8 cellular contexts compared by ENCODE assay signal in genomic region chr3:185943363-185944106, GRCh38. TPM values are rescaled to one million over a fixed set of nuclear protein-coding genes. Genes with fewer than 3 reads are reported as not detected.
A peak's percentile ranks its signal among the peaks of the same experiment; 100 is the strongest.
DNase-seq lines count a peak whose midpoint lies in the region; ATAC-seq, FAIRE-seq and TF ChIP-seq lines count a peak whose summit lies in the region.

No MANE protein-coding gene starts in this region.

- H3K36me3 ChIP-seq in BLaER1 (no peaks in the 10 kb centered on the region), colonic mucosa (no peaks in the 10 kb centered on the region), HepG2 (replicated peaks in 1 of 2; ENCODE audit: control insufficient read depth in 1 of 2, insufficient read depth in 2 of 2, low read length in 2 of 2) (no peaks in the 10 kb centered on the region)

- H3K9me3 ChIP-seq in BLaER1 = no peaks in the 10 kb centered on the region
- H3K9me3 ChIP-seq in colonic mucosa = no peaks in the 10 kb centered on the region
- no peaks in the 10 kb centered on the region for H3K9me3 ChIP-seq in HepG2 (ENCODE audit: low read length)

- H3K27me3 Mint-ChIP-seq in activated CD4-positive, alpha-beta T cell treated with anti-CD3 and anti-CD28 coated beads, Interleukin-2, amount 10 ng/mL, durations not matched to agents 24 days and 14 days = peaks cover 13% of the 10 kb centered on the region

- CTCF ChIA-PET in HepG2 (lab: Yijun Ruan, JAX; ENCODE audit: low intra/inter-chr PET ratio, low total read pairs) = interaction anchor here (0.7 to 2.2 kb wide), 4 partner anchors 10 to 34 kb away, joined by 3 to 12 read pairs (median 7); no protein-coding TSS in a partner anchor

- no peaks in the 10 kb centered on the region for H3K36me3 Mint-ChIP-seq in activated CD4-positive, alpha-beta T cell treated with anti-CD3 and anti-CD28 coated beads, Interleukin-2, amount 10 ng/mL, durations not matched to agents 24 days and 14 days (ENCODE audit: low read depth)

- in situ Hi-C loops in HepG2 (cut with HindIII; ENCODE audit: extremely low pct_ligation_motif_present, low pct_unique_long_range_greater_than_20kb) = no loop called here

- intact Hi-C loops in activated CD4-positive, alpha-beta T cell treated with anti-CD3 and anti-CD28 coated beads, Interleukin-2, amount 10 ng/mL, durations not matched to agents 24 days and 14 days (cut with micrococcal nuclease) = loop anchor here (5.0 kb wide), 1 partner anchor 674 kb away; no protein-coding TSS in a partner anchor
- intact Hi-C loops in colonic mucosa (cut with DNase I) = no loop called here
- intact Hi-C loops in HepG2 (cut with micrococcal nuclease; ENCODE audit: unreplicated experiment) = loop anchor here (1.0 to 2.0 kb wide), 2 partner anchors 29 to 34 kb away; no protein-coding TSS in a partner anchor

- H3K9me3 Mint-ChIP-seq in activated CD4-positive, alpha-beta T cell treated with anti-CD3 and anti-CD28 coated beads, Interleukin-2, amount 10 ng/mL, durations not matched to agents 24 days and 14 days = no peaks in the 10 kb centered on the region

- H4K20me1 ChIP-seq in BLaER1 (no peaks in the 10 kb centered on the region), HepG2 (ENCODE audit: insufficient read depth, low read length) (no peaks in the 10 kb centered on the region)

- peak overlapping the region; percentile 31 for H3K4me3 Mint-ChIP-seq in activated CD4-positive, alpha-beta T cell treated with anti-CD3 and anti-CD28 coated beads, Interleukin-2, amount 10 ng/mL, durations not matched to agents 24 days and 14 days

- H2AFZ ChIP-seq in HepG2 (ENCODE audit: low read length) = peak overlapping the region; percentile 66

- DNase-seq in GM19239 (ENCODE audit: insufficient read length, low spot score) = peak; percentile 62
- DNase-seq in NCI-H446 treated with DMSO at 0.1 percent for 48 hours (lab: John Stamatoyannopoulos, UW) = peak; percentile 28
- DNase-seq in activated CD4-positive, alpha-beta T cell treated with anti-CD3 and anti-CD28 coated beads, Interleukin-2, amount 10 ng/mL, durations not matched to agents 24 days and 14 days = peak; percentile 95
- DNase-seq in colonic mucosa = peak; percentile 92
- DNase-seq in HepG2 (ENCODE audit: low spot score) = peak; percentile 88
- DNase-seq in stimulated activated CD4-positive, alpha-beta T cell treated with anti-CD3 and anti-CD28 coated beads, TNF-alpha, amount 100 ng/mL, for 1 hour (ENCODE audit: low read depth in 3 of 3, low spot score in 1 of 3) = peak; percentile 67 to 78 (median 67)

- 0 out of 4 replicates have a peak, but pooled peaks of 1 of the 2 experiments have one; percentile 11 for TF ChIP-seq EP300 in HepG2 (IDR thresholded peaks at IDR 0.05; ENCODE audit: low read depth in 2 of 2, low read length in 2 of 2)
- no peak for TF ChIP-seq EP300 in HepG2 (CRISPR knock-in tag; IDR thresholded peaks at IDR 0.05; ENCODE audit: borderline replicate concordance)

- peaks cover 2% of the 10 kb centered on the region for H3K79me2 ChIP-seq in HepG2 (ENCODE audit: insufficient read depth, low read length)

- H3K4me3 ChIP-seq in BLaER1 (peak overlapping the region; percentile 51), colonic mucosa (no peak overlapping the region), HepG2 (replicated peaks in 1 of 3; ENCODE audit: insufficient read depth in 1 of 3, low read depth in 2 of 3, low read length in 3 of 3) (peak overlapping the region; percentile 10 to 59 (median 36))

- 0% methylated on average over 3 of the region's 6 CpGs for WGBS in HepG2 (ENCODE audit: low lambda C conversion rate)

- POLR2A ChIA-PET in HepG2 (lab: Yijun Ruan, JAX) = interaction anchor here (0.6 to 2.7 kb wide), 8 partner anchors 10 to 121 kb away, joined by 3 to 52 read pairs (median 9); no protein-coding TSS in a partner anchor

- H3K27me3 ChIP-seq in BLaER1 (no peaks in the 10 kb centered on the region), colonic mucosa (no peaks in the 10 kb centered on the region), HepG2 (ENCODE audit: control insufficient read depth in 1 of 2, insufficient read depth in 2 of 2, low read length in 2 of 2) (no peaks in the 10 kb centered on the region)

- H3K4me2 ChIP-seq in BLaER1 = peak overlapping the region; percentile 76
- peak overlapping the region; percentile 89 for H3K4me2 ChIP-seq in HepG2 (ENCODE audit: low read depth, low read length)

- FAIRE-seq in GM19239 (lab: Jason Lieb, UNC) (peak; percentile 98), HepG2 (lab: Jason Lieb, UNC) (peak; percentile 93)

- no TSS peak for BruUV-seq in HepG2 (replicated peaks; lab: Mats Ljungman, UMichigan)

- H3K9ac ChIP-seq in BLaER1 (peak overlapping the region; percentile 59), colonic mucosa (ENCODE audit: low read depth in 2 of 2, low read length in 2 of 2) (peak overlapping the region in 1 of 2 donors; percentile 41), HepG2 (ENCODE audit: insufficient read depth, low read depth, low read length) (peak overlapping the region; percentile 48)

- H3K27ac Mint-ChIP-seq in activated CD4-positive, alpha-beta T cell treated with anti-CD3 and anti-CD28 coated beads, Interleukin-2, amount 10 ng/mL, durations not matched to agents 24 days and 14 days = no peak overlapping the region

- TF ChIP-seq CTCF in colonic mucosa (IDR thresholded peaks at IDR 0.05) (peak; percentile 100), HepG2 (CRISPR knock-in tag; IDR thresholded peaks at IDR 0.05) (peak; percentile 96)

- ATAC-seq in HG03354 (IDR thresholded peaks at IDR 0.05; ENCODE audit: poor library complexity, severe bottlenecking, unreplicated experiment) = peak; percentile 95
- peak; percentile 97 for ATAC-seq in HepG2

- TF ChIP-seq POLR2A in HepG2 (IDR thresholded peaks at IDR 0.05; ENCODE audit: insufficient read depth in 1 of 2, low read depth in 2 of 2, low read length in 2 of 2) = no peak

- H3K4me1 ChIP-seq in BLaER1 (peaks cover 21% of the 10 kb centered on the region), colonic mucosa (peaks cover 3% of the 10 kb centered on the region), HepG2 (ENCODE audit: insufficient read depth, low read length) (peaks cover 36% of the 10 kb centered on the region)

- H3K27ac ChIP-seq in BLaER1 = peak overlapping the region; percentile 71
- no peak overlapping the region for H3K27ac ChIP-seq in colonic mucosa
- peak overlapping the region; percentile 13 for H3K27ac ChIP-seq in HepG2 (ENCODE audit: extremely low read length, insufficient read depth, low read length)

- TF ChIP-seq RAD21 in HepG2 (CRISPR knock-in tag; IDR thresholded peaks at IDR 0.05) = peak; percentile 82

- peaks cover 13% of the 10 kb centered on the region for H3K4me1 Mint-ChIP-seq in activated CD4-positive, alpha-beta T cell treated with anti-CD3 and anti-CD28 coated beads, Interleukin-2, amount 10 ng/mL, durations not matched to agents 24 days and 14 days

TF ChIP-seq in HepG2, 621 proteins besides CTCF, POLR2A, EP300 and RAD21 (continues in another document):
- TF ChIP-seq ZFP36L2 (CRISPR knock-in tag; IDR thresholded peaks at IDR 0.05) = no peak

RNA-seq across cellular contexts. Expression of gene TRA2B, which starts 5.7 kb away (rescaled TPM):
- total RNA-seq in activated CD4-positive, alpha-beta T cell treated with anti-CD3 and anti-CD28 coated beads, Interleukin-2, amount 10 ng/mL, durations not matched to agents 24 days and 14 days = 311 and 314 TPM in 2 replicates
- total RNA-seq in colonic mucosa = 100 to 1,000 TPM in 1 of 2 donors, 10 to 100 TPM in 1; 98.8 to 140 TPM
- total RNA-seq in HepG2 (2016; rRNA removed; fragmentation: Illumina TruSeq; extraction: Trizol) = 241 and 259 TPM in 2 replicates
- 38.2 and 46.4 TPM in 2 replicates for total RNA-seq in HepG2 (2016; cell fraction: cytosol; rRNA removed; fragmentation: Illumina TruSeq; extraction: Trizol; ENCODE audit: low read depth)
- 252 and 280 TPM in 2 replicates for total RNA-seq in HepG2 (2016; cell fraction: insoluble cytoplasmic fraction; rRNA removed; fragmentation: Illumina TruSeq; extraction: Trizol)
- 76.5 and 81.0 TPM in 2 replicates for total RNA-seq in HepG2 (2016; cell fraction: membrane; rRNA removed; fragmentation: Illumina TruSeq; extraction: Trizol)
- 391 and 395 TPM in 2 replicates for total RNA-seq in HepG2 (2016; cell fraction: nucleus; rRNA removed; fragmentation: Illumina TruSeq; extraction: Trizol)
- polyA plus RNA-seq in HepG2 (2011; rRNA removed) = 83.9 and 105 TPM in 2 replicates
- 65.0 and 65.1 TPM in 2 replicates for polyA plus RNA-seq in HepG2 (2011; cell fraction: cytosol; rRNA removed)
- polyA plus RNA-seq in HepG2 (2011; cell fraction: nucleus; rRNA removed) = 235 and 261 TPM in 2 replicates
- 62.0 and 93.0 TPM in 2 replicates for polyA plus RNA-seq in HepG2 (2012)
- polyA plus RNA-seq in HepG2 (2016; cell fraction: cytosol; fragmentation: Illumina TruSeq; extraction: Trizol; ENCODE audit: low read depth) = 42.7 and 46.3 TPM in 2 replicates
- 362 and 401 TPM in 2 replicates for polyA plus RNA-seq in HepG2 (2016; cell fraction: insoluble cytoplasmic fraction; fragmentation: Illumina TruSeq; extraction: Trizol; ENCODE audit: low read depth)
- 75.5 and 84.5 TPM in 2 replicates for polyA plus RNA-seq in HepG2 (2016; cell fraction: membrane; fragmentation: Illumina TruSeq; extraction: Trizol; ENCODE audit: low read depth)
- 261 and 267 TPM in 2 replicates for polyA plus RNA-seq in HepG2 (2016; cell fraction: nucleus; fragmentation: Illumina TruSeq; extraction: Trizol; ENCODE audit: insufficient read depth, low read depth)
- 162 and 478 TPM in 2 replicates for polyA minus RNA-seq in HepG2 (2011; rRNA and poly(A)+ RNA removed; ENCODE audit: low replicate concordance)
- 95.7 and 153 TPM in 2 replicates for polyA minus RNA-seq in HepG2 (2011; cell fraction: cytosol; rRNA and poly(A)+ RNA removed)
- polyA minus RNA-seq in HepG2 (2011; cell fraction: nucleus; rRNA and poly(A)+ RNA removed) = 674 and 713 TPM in 2 replicates

Comparison
In these comparisons a context has a peak if more than half of its experiments do, and no peak if none do; other contexts are left out.
1. DNase-seq: peak in every context shown above with its lines; median percentile 95 in activated CD4-positive, alpha-beta T cell treated with anti-CD3 and anti-CD28 coated beads, Interleukin-2, amount 10 ng/mL, durations not matched to agents 24 days and 14 days; 92 in colonic mucosa; 88 in HepG2; 67 in stimulated activated CD4-positive, alpha-beta T cell treated with anti-CD3 and anti-CD28 coated beads, TNF-alpha, amount 100 ng/mL, for 1 hour; 62 in GM19239; 28 in NCI-H446 treated with DMSO at 0.1 percent for 48 hours.